Comparison of ENCODE assay signal across 23 cellular contexts in the genomic region with DNA sequence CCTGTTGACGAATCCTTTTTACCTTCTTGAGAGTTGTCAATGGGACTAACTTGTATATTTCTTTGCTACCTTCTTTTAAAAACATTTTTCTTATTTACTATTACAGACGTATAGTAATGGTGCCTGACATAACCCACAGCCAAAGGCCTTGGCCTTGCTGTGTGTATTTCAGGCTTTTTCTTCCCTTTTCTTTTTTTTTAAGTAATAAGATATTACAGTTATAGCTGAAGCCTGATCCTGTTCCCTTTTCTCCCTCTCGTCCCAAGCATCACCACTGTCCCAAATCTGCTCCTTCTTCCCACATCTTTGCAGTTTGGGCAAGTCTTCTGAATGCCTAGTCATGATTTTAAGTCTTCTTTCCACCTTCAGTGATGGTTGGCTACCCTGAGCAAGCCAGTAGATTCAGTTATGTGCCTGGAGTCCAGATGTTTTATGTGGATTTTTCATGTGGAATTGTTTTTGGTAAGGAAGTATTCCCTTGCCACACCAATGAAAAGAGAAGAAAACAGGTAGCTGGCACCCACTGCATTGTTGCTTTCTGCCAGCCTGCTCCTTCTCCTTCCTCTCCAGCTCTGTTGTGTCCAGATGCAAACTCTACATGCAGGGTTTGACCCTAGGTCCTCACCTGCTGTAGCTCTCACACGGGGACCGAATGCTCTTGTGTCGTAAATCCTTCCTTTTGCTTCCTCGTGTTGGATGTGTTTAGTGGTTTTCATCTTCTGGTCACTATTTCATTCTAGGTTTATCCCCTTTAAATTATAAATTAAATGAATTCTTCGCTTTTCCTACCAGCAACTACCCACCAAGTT. TPM values are rescaled to one million over a fixed set of nuclear protein-coding genes. Genes with fewer than 3 reads are reported as not detected.
DNase-seq lines count a peak whose midpoint lies in the region; ATAC-seq, FAIRE-seq and TF ChIP-seq lines count a peak whose summit lies in the region.
"Had no signal": no experiment of that assay in that cellular context is flagged by ENCODE, and none has a peak within 500 bp of the region (broad histone marks: within the 10 kb centered on the region; RNA-seq: fewer than 3 reads in every experiment).

No MANE protein-coding gene starts in this region.

- H3K4me1 Mint-ChIP-seq in activated naive CD8-positive, alpha-beta T cell treated with anti-CD3 and anti-CD28 coated beads, Interleukin-2, amount 50 U/mL, for 24 hours = peaks cover 1% of the 10 kb centered on the region
- H3K4me1 Mint-ChIP-seq: activated naive CD8-positive, alpha-beta T cell treated with anti-CD3 and anti-CD28 coated beads, Interleukin-2, amount 10 ng/mL, durations not matched to agents 7 days and 5 days had no signal

- H3K4me3 ChIP-seq in cardiac muscle cell (no peak overlapping the region), endothelial cell of umbilical vein (replicated peaks in 1 of 3; ENCODE audit: insufficient read depth in 1 of 3, low read depth in 1 of 3, low read length in 3 of 3) (no peak overlapping the region), psoas muscle (no peak overlapping the region), uterus (no peak overlapping the region), PC-3 (ENCODE audit: low read length) (no peak overlapping the region)
- H3K4me3 ChIP-seq: A549, pancreas had no signal

- no peak overlapping the region for H3K27ac Mint-ChIP-seq in activated naive CD8-positive, alpha-beta T cell treated with anti-CD3 and anti-CD28 coated beads, Interleukin-2, amount 50 U/mL, for 24 hours
- H3K27ac Mint-ChIP-seq: activated naive CD8-positive, alpha-beta T cell treated with anti-CD3 and anti-CD28 coated beads, Interleukin-2, amount 10 ng/mL, durations not matched to agents 7 days and 5 days had no signal

- TF ChIP-seq CTCF in cardiac muscle cell (IDR thresholded peaks at IDR 0.05; ENCODE audit: low read depth, low read length) (no peak), endothelial cell of umbilical vein (IDR thresholded peaks at IDR 0.05; ENCODE audit: extremely low read depth in 1 of 2, insufficient read depth in 1 of 2, low read depth in 1 of 2, low read length in 2 of 2) (no peak), psoas muscle (IDR thresholded peaks at IDR 0.05) (no peak), uterus (IDR thresholded peaks at IDR 0.05) (no peak), PC-3 (conservative IDR thresholded peaks at IDR 0.05; ENCODE audit: low read depth, low read length) (no peak)

- ATAC-seq in left cardiac atrium = no peak
- no peak for ATAC-seq in psoas muscle
- ATAC-seq in activated naive CD8-positive, alpha-beta T cell treated with anti-CD3 and anti-CD28 coated beads, Interleukin-2, amount 50 U/mL, for 24 hours = no peak
- ATAC-seq in PC-3 = no peak

- CTCF ChIA-PET in endothelial cell of umbilical vein (lab: Charles Lee) (interaction anchor here (0.5 to 11.0 kb wide), 15 partner anchors 15 to 185 kb away, joined by 3 to 327 read pairs (median 4); a partner anchor contains a TSS), PC-3 (lab: Charles Lee) (no interaction called here)

- peak overlapping the region; percentile 32 for H3K9ac ChIP-seq in endothelial cell of umbilical vein (replicated peaks; ENCODE audit: extremely low read depth, insufficient read depth, low read length)
- H3K9ac ChIP-seq in PC-3 (ENCODE audit: low read length) = no peak overlapping the region

- H3K4me2 ChIP-seq in endothelial cell of umbilical vein (ENCODE audit: insufficient read depth, low read length) (no peak overlapping the region), PC-3 (ENCODE audit: low read length) (no peak overlapping the region)
- H3K4me2 ChIP-seq: A549 had no signal

- no peaks in the 10 kb centered on the region for H3K9me3 Mint-ChIP-seq in activated naive CD8-positive, alpha-beta T cell treated with anti-CD3 and anti-CD28 coated beads, Interleukin-2, amount 50 U/mL, for 24 hours
- H3K9me3 Mint-ChIP-seq: activated naive CD8-positive, alpha-beta T cell treated with anti-CD3 and anti-CD28 coated beads, Interleukin-2, amount 10 ng/mL, durations not matched to agents 7 days and 5 days had no signal

- no peaks in the 10 kb centered on the region for H3K9me2 ChIP-seq in PC-3 (replicated peaks; ENCODE audit: low read length)

- H3K27me3 ChIP-seq in cardiac muscle cell (no peaks in the 10 kb centered on the region), endothelial cell of umbilical vein (ENCODE audit: control insufficient read depth in 2 of 2, insufficient read depth in 2 of 2, low read length in 2 of 2) (no peaks in the 10 kb centered on the region), psoas muscle (ENCODE audit: insufficient read depth in 3 of 3, low read length in 2 of 3) (no peaks in the 10 kb centered on the region), uterus (no peaks in the 10 kb centered on the region), PC-3 (ENCODE audit: low read length) (no peaks in the 10 kb centered on the region)
- H3K27me3 ChIP-seq: pancreas had no signal

- FAIRE-seq in endothelial cell of umbilical vein (lab: Jason Lieb, UNC) = no peak
- FAIRE-seq: A549, keratinocyte, pancreas had no signal

- no peaks in the 10 kb centered on the region for H3F3A ChIP-seq in PC-3 (ENCODE audit: low read length, unreplicated experiment)

- no peak overlapping the region for H2AFZ ChIP-seq in endothelial cell of umbilical vein (ENCODE audit: low read depth, low read length)
- no peak overlapping the region for H2AFZ ChIP-seq in PC-3 (ENCODE audit: low read length)

- peaks cover 31% of the 10 kb centered on the region for H3K36me3 ChIP-seq in cardiac muscle cell
- peaks cover 18 to 19% of the 10 kb centered on the region in 2 experiments for H3K36me3 ChIP-seq in endothelial cell of umbilical vein (ENCODE audit: control insufficient read depth in 2 of 2, extremely low read depth in 1 of 2, insufficient read depth in 2 of 2, low read length in 2 of 2)
- peaks cover 6 to 46% of the 10 kb centered on the region in 2 donors for H3K36me3 ChIP-seq in psoas muscle (ENCODE audit: insufficient read depth in 1 of 2, low read depth in 1 of 2)
- no peaks in the 10 kb centered on the region for H3K36me3 ChIP-seq in uterus
- H3K36me3 ChIP-seq in PC-3 (ENCODE audit: low read depth, low read length) = no peaks in the 10 kb centered on the region; the same call in 1 of the 2 replicates
- H3K36me3 ChIP-seq: pancreas had no signal

- no peaks in the 10 kb centered on the region for H3K27me3 Mint-ChIP-seq in activated naive CD8-positive, alpha-beta T cell treated with anti-CD3 and anti-CD28 coated beads, Interleukin-2, amount 50 U/mL, for 24 hours
- H3K27me3 Mint-ChIP-seq: activated naive CD8-positive, alpha-beta T cell treated with anti-CD3 and anti-CD28 coated beads, Interleukin-2, amount 10 ng/mL, durations not matched to agents 7 days and 5 days had no signal

- no peaks in the 10 kb centered on the region for H3K9me1 ChIP-seq in endothelial cell of umbilical vein (replicated peaks; ENCODE audit: control insufficient read depth, extremely low read depth, insufficient read depth, low read length)

- intact Hi-C loops in left cardiac atrium (cut with DNase I) (loop anchor here (5.0 kb wide), 3 partner anchors 89 to 186 kb away; no protein-coding TSS in a partner anchor), endothelial cell of umbilical vein (cut with micrococcal nuclease) (loop anchor here (1.0 kb wide), 1 partner anchor 149 kb away; no protein-coding TSS in a partner anchor), psoas muscle (cut with DNase I) (loop anchor here (2.0 to 5.0 kb wide), 3 partner anchors 89 to 154 kb away; no protein-coding TSS in a partner anchor), uterus (cut with DNase I; ENCODE audit: low total_unique reads) (loop anchor here (5.0 kb wide), 1 partner anchor 89 kb away; no protein-coding TSS in a partner anchor), PC-3 (cut with micrococcal nuclease) (no loop called here)

- POLR2A ChIA-PET in endothelial cell of umbilical vein (lab: Charles Lee) (no interaction called here), PC-3 (lab: Charles Lee; ENCODE audit: unreplicated experiment) (no interaction called here)

- WGBS in psoas muscle, 3 donors = 72 to 81% (median 73%) methylated on average over 8 of the region's 8 CpGs

- H3K27ac ChIP-seq in cardiac muscle cell (peak overlapping the region; percentile 85), endothelial cell of umbilical vein (ENCODE audit: insufficient read depth, low read depth, low read length) (peak overlapping the region; percentile 52), psoas muscle (peak overlapping the region; percentile 66), uterus (peak overlapping the region; percentile 76 to 80), PC-3 (ENCODE audit: low read length) (no peak overlapping the region)
- H3K27ac ChIP-seq: A549, pancreas had no signal

- no peak overlapping the region for H3K4me3 Mint-ChIP-seq in activated naive CD8-positive, alpha-beta T cell treated with anti-CD3 and anti-CD28 coated beads, Interleukin-2, amount 50 U/mL, for 24 hours
- H3K4me3 Mint-ChIP-seq: activated naive CD8-positive, alpha-beta T cell treated with anti-CD3 and anti-CD28 coated beads, Interleukin-2, amount 10 ng/mL, durations not matched to agents 7 days and 5 days had no signal

- dilution Hi-C loops in endothelial cell of umbilical vein (cut with MboI; ENCODE audit: extremely low pct_ligation_motif_present, low sequenced_read_pairs) = loop anchor here (25.0 kb wide), 1 partner anchor 174 kb away; a partner anchor contains a TSS

- H3K9me3 ChIP-seq in cardiac muscle cell (ENCODE audit: low read depth) (no peaks in the 10 kb centered on the region), endothelial cell of umbilical vein (replicated peaks; ENCODE audit: control insufficient read depth, insufficient read depth, low read length) (no peaks in the 10 kb centered on the region), psoas muscle (no peaks in the 10 kb centered on the region), uterus (no peaks in the 10 kb centered on the region), PC-3 (ENCODE audit: low read length) (no peaks in the 10 kb centered on the region)
- H3K9me3 ChIP-seq: A549, pancreas had no signal

- DNase-seq in cardiac muscle cell (ENCODE audit: low read depth in 1 of 2, low spot score in 1 of 2) = no peak
- no peak for DNase-seq in left cardiac atrium
- no peak for DNase-seq in endothelial cell of umbilical vein (ENCODE audit: low read depth, low spot score)
- no peak for DNase-seq in psoas muscle
- DNase-seq in uterus = no peak
- no peak for DNase-seq in activated naive CD8-positive, alpha-beta T cell treated with anti-CD3 and anti-CD28 coated beads, Interleukin-2, amount 50 U/mL, for 24 hours
- DNase-seq in NCI-H82 (lab: John Stamatoyannopoulos, UW) = no peak
- DNase-seq in PC-3 = no peak
- DNase-seq: activated CD4-positive, alpha-beta T cell treated with anti-CD3 and anti-CD28 coated beads, Interleukin-2, amount 50 U/mL, for 1 hour; activated naive CD8-positive, alpha-beta T cell treated with anti-CD3 and anti-CD28 coated beads, Interleukin-2, amount 10 ng/mL, durations not matched to agents 7 days and 5 days; activated T-cell treated with anti-CD3 and anti-CD28 coated beads, Interleukin-2, amount 50 U/mL, for 1 hour; glutamatergic neuron; NCI-H146; NCI-H226; NK-92 treated with Interleukin-12 subunit alpha and Interleukin-12 subunit beta, amount 100 ng/mL, for 24 hours; SHP77 treated with DMSO at 0.1 percent for 48 hours had no signal

- no peaks in the 10 kb centered on the region for H4K20me1 ChIP-seq in endothelial cell of umbilical vein (replicated peaks; ENCODE audit: control insufficient read depth, extremely low read depth, insufficient read depth, low read length)
- H4K20me1 ChIP-seq in PC-3 (ENCODE audit: low read length) = no peaks in the 10 kb centered on the region

- TF ChIP-seq POLR2A in endothelial cell of umbilical vein (IDR thresholded peaks at IDR 0.05; ENCODE audit: low read depth, low read length) (no peak), uterus (IDR thresholded peaks at IDR 0.05) (no peak)

- H3K79me2 ChIP-seq in endothelial cell of umbilical vein (ENCODE audit: control insufficient read depth, insufficient read depth, low read length) (peaks cover 82% of the 10 kb centered on the region), PC-3 (ENCODE audit: low read length) (no peaks in the 10 kb centered on the region)

- BruUV-seq in endothelial cell of umbilical vein (replicated peaks; lab: Mats Ljungman, UMichigan) = TSS peak; percentile 11
- no TSS peak for BruUV-seq in PC-3 (replicated peaks; lab: Mats Ljungman, UMichigan)

- H3K36me3 Mint-ChIP-seq in activated naive CD8-positive, alpha-beta T cell treated with anti-CD3 and anti-CD28 coated beads, Interleukin-2, amount 50 U/mL, for 24 hours (ENCODE audit: low read depth) = peaks cover 11% of the 10 kb centered on the region
- H3K36me3 Mint-ChIP-seq: activated naive CD8-positive, alpha-beta T cell treated with anti-CD3 and anti-CD28 coated beads, Interleukin-2, amount 10 ng/mL, durations not matched to agents 7 days and 5 days had no signal

- H3K4me1 ChIP-seq in cardiac muscle cell (ENCODE audit: low read depth) (peaks cover 26% of the 10 kb centered on the region), endothelial cell of umbilical vein (ENCODE audit: control insufficient read depth, extremely low read depth, insufficient read depth, low read length) (peaks cover 34% of the 10 kb centered on the region), psoas muscle (peaks cover 21% of the 10 kb centered on the region), uterus (peaks cover 14 to 23% of the 10 kb centered on the region in 2 donors), PC-3 (ENCODE audit: insufficient read depth, low read length) (no peaks in the 10 kb centered on the region; the same call in 1 of the 2 replicates)
- H3K4me1 ChIP-seq: pancreas had no signal

RNA-seq across cellular contexts. Expression of a gene that starts 26.5 kb away (rescaled TPM):
- total RNA-seq in cardiac muscle cell = 71.6 and 97.1 TPM in 2 replicates
- 41.8 and 60.5 TPM in 2 replicates for polyA plus RNA-seq in cardiac muscle cell
- 10 to 100 TPM; 40.8 to 55.4 TPM for total RNA-seq in left cardiac atrium
- 79.2 and 87.1 TPM in 2 replicates for total RNA-seq in endothelial cell of umbilical vein
- 31.1 and 32.1 TPM in 2 replicates for polyA plus RNA-seq in endothelial cell of umbilical vein
- polyA plus RNA-seq in endothelial cell of umbilical vein (2011; cell fraction: cytosol; rRNA removed) = 34.6 and 35.8 TPM in 2 replicates
- polyA plus RNA-seq in endothelial cell of umbilical vein (2011; cell fraction: nucleus; rRNA removed) = 51.9 and 57.9 TPM in 2 replicates
- 60.7 and 65.3 TPM in 2 replicates for polyA plus RNA-seq in endothelial cell of umbilical vein (2012)
- 61.8 and 64.1 TPM in 2 replicates for polyA minus RNA-seq in endothelial cell of umbilical vein
- polyA minus RNA-seq in endothelial cell of umbilical vein (2011; cell fraction: cytosol; rRNA and poly(A)+ RNA removed) = 54.0 TPM
- 37.1 and 47.0 TPM in 2 replicates for polyA minus RNA-seq in endothelial cell of umbilical vein (2011; cell fraction: nucleus; rRNA and poly(A)+ RNA removed)
- 10 to 100 TPM; 30.6 to 41.0 (median 34.5) TPM for total RNA-seq in psoas muscle
- polyA plus RNA-seq in psoas muscle = 10 to 100 TPM; 15.5 to 31.2 (median 26.4) TPM
- 100 to 1,000 TPM in 1 of 4 donors, 10 to 100 TPM in 3; 22.5 to 117 (median 57.8) TPM for total RNA-seq in uterus
- 22.8 and 28.3 TPM in 2 replicates for total RNA-seq in PC-3 (2014; rRNA removed)

RNA-seq across cellular contexts. Expression of a gene that starts 35.0 kb away (rescaled TPM):
- total RNA-seq in cardiac muscle cell (not detected in 2 replicates), left cardiac atrium (not detected), endothelial cell of umbilical vein (not detected in 2 replicates), psoas muscle (not detected), uterus (not detected), PC-3 (2014; rRNA removed) (not detected in 2 replicates)
- polyA plus RNA-seq in cardiac muscle cell (0.45 TPM in 1 of 2 replicates, not detected in the other), endothelial cell of umbilical vein (not detected in 2 replicates), psoas muscle (under 1 TPM in 2 of 3 donors, not detected in 1; 0.01 to 0.03 TPM)
- polyA plus RNA-seq in endothelial cell of umbilical vein (2011; cell fraction: cytosol; rRNA removed) = not detected in 2 replicates
- polyA plus RNA-seq in endothelial cell of umbilical vein (2011; cell fraction: nucleus; rRNA removed) = not detected in 2 replicates
- 0.46 TPM in 1 of 2 replicates, not detected in the other for polyA plus RNA-seq in endothelial cell of umbilical vein (2012)
- polyA minus RNA-seq in endothelial cell of umbilical vein = not detected in 2 replicates
- not detected for polyA minus RNA-seq in endothelial cell of umbilical vein (2011; cell fraction: cytosol; rRNA and poly(A)+ RNA removed)
- not detected in 2 replicates for polyA minus RNA-seq in endothelial cell of umbilical vein (2011; cell fraction: nucleus; rRNA and poly(A)+ RNA removed)
- total RNA-seq: activated naive CD8-positive, alpha-beta T cell treated with anti-CD3 and anti-CD28 coated beads, Interleukin-2, amount 10 ng/mL, durations not matched to agents 7 days and 5 days; H4; LHCN-M2; mucosa of gallbladder; pancreas; subcutaneous adipose tissue had no signal
- polyA plus RNA-seq: A549, keratinocyte, pancreas had no signal
